In the genomic region with DNA sequence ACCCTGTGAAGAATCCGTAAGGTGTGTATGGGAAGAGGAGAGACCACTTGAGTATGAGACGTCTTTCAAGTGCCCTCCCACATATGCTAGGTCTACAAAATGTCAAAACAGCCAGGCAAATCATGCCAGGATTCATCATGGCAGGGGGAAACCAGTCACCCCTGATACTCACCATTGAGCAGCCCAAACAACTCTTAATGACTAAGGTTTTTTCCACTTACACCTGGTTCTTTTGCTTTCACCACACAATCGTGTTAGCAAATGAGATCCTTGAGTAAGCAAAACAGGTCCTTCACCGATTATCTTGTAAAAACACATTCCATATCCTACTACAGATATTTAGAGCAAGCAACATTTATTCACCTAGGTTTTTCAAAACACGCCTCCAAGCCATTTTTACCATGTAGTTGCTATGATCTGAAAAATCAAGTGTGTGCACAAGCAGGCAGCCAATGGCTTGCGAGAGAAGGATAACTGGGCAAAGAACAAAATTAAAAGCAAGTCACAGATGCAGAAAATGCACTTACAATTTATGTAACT, we compare ENCODE assay signal across 13 cellular contexts.
DNase-seq lines count a peak whose midpoint lies in the region; ATAC-seq, FAIRE-seq and TF ChIP-seq lines count a peak whose summit lies in the region.
"Had no signal": no experiment of that assay in that cellular context is flagged by ENCODE, and none has a peak within 500 bp of the region (broad histone marks: within the 10 kb centered on the region; RNA-seq: fewer than 3 reads in every experiment).

No MANE protein-coding gene starts in this region.

- H3K36me3 ChIP-seq in CD4-positive, CD25-positive, alpha-beta regulatory T cell (ENCODE audit: control insufficient read depth, insufficient read depth, low read length) = no peaks in the 10 kb centered on the region
- H3K36me3 ChIP-seq in GM23338 (ENCODE audit: insufficient read depth) (no peaks in the 10 kb centered on the region), left lung (no peaks in the 10 kb centered on the region)
- H3K36me3 ChIP-seq: SJCRH30 had no signal

- peaks cover 28 to 72% (median 58%) of the 10 kb centered on the region in 4 donors for H3K4me1 Mint-ChIP-seq in CD4-positive, CD25-positive, alpha-beta regulatory T cell
- H3K4me1 Mint-ChIP-seq in GM23338 = peaks cover 4% of the 10 kb centered on the region; the same call in 2 of the 3 replicates
- peaks cover 84% of the 10 kb centered on the region for H3K4me1 Mint-ChIP-seq in activated CD8-positive, alpha-beta T cell treated with anti-CD3 and anti-CD28 coated beads, Interleukin-2, amount 10 ng/mL, durations not matched to agents 7 days and 5 days (ENCODE audit: low read depth)

- no peaks in the 10 kb centered on the region for H3K9me2 ChIP-seq in GM23338 (ENCODE audit: insufficient read depth)

- no peaks in the 10 kb centered on the region for H3K79me2 ChIP-seq in GM23338 (replicated peaks; ENCODE audit: insufficient read depth)

- no peaks in the 10 kb centered on the region for H3K27me3 ChIP-seq in CD4-positive, CD25-positive, alpha-beta regulatory T cell (ENCODE audit: control insufficient read depth, insufficient read depth, low read length)
- no peaks in the 10 kb centered on the region for H3K27me3 ChIP-seq in GM23338 (ENCODE audit: insufficient read depth)
- H3K27me3 ChIP-seq in left lung = no peaks in the 10 kb centered on the region
- H3K27me3 ChIP-seq: SJCRH30 had no signal

- peaks cover 0 to 3% (median 0%) of the 10 kb centered on the region in 7 donors for H3K9me3 Mint-ChIP-seq in CD4-positive, CD25-positive, alpha-beta regulatory T cell
- peaks cover 5% of the 10 kb centered on the region; the same call in 2 of the 3 replicates for H3K9me3 Mint-ChIP-seq in GM23338
- no peaks in the 10 kb centered on the region for H3K9me3 Mint-ChIP-seq in activated CD8-positive, alpha-beta T cell treated with anti-CD3 and anti-CD28 coated beads, Interleukin-2, amount 10 ng/mL, durations not matched to agents 7 days and 5 days (ENCODE audit: insufficient read depth)

- no peak for ATAC-seq in CD4-positive, CD25-positive, alpha-beta regulatory T cell (ENCODE audit: low read depth in 2 of 2)
- no peak for ATAC-seq in GM23338
- ATAC-seq in activated CD8-positive, alpha-beta T cell treated with anti-CD3 and anti-CD28 coated beads, Interleukin-2, amount 10 ng/mL, durations not matched to agents 7 days and 5 days = no peak
- peak; percentile 30 for ATAC-seq in left lung
- no peak for ATAC-seq in GM18873 (IDR thresholded peaks at IDR 0.05; ENCODE audit: low FRiP score, unreplicated experiment)

- intact Hi-C loops in left lung (cut with DNase I) = no loop called here

- H3K36me3 Mint-ChIP-seq in CD4-positive, CD25-positive, alpha-beta regulatory T cell = no peaks in the 10 kb centered on the region
- H3K36me3 Mint-ChIP-seq in GM23338 (ENCODE audit: low read depth) = 0 out of 3 replicates have a peak, but pooled peaks cover 3% of the 10 kb centered on the region
- H3K36me3 Mint-ChIP-seq in activated CD8-positive, alpha-beta T cell treated with anti-CD3 and anti-CD28 coated beads, Interleukin-2, amount 10 ng/mL, durations not matched to agents 7 days and 5 days (ENCODE audit: low read depth) = peaks cover 15% of the 10 kb centered on the region

- no peak for FAIRE-seq in frontal cortex (lab: Jason Lieb, UNC)
- FAIRE-seq: endothelial cell of umbilical vein had no signal

- no peaks in the 10 kb centered on the region for H4K20me1 ChIP-seq in GM23338 (replicated peaks; ENCODE audit: insufficient read depth)

- CTCF ChIA-PET in activated CD8-positive, alpha-beta T cell treated with anti-CD3 and anti-CD28 coated beads, Interleukin-2, amount 10 ng/mL, durations not matched to agents 7 days and 5 days (lab: Charles Lee) = interaction anchor here (0.5 to 4.6 kb wide), 10 partner anchors 10 to 979 kb away, joined by 3 to 56 read pairs (median 11); a partner anchor contains a TSS

- no peaks in the 10 kb centered on the region for H3K27me3 Mint-ChIP-seq in CD4-positive, CD25-positive, alpha-beta regulatory T cell
- H3K27me3 Mint-ChIP-seq in GM23338 (ENCODE audit: insufficient read depth, low read depth, poor library complexity) = peaks cover 4% of the 10 kb centered on the region
- no peaks in the 10 kb centered on the region for H3K27me3 Mint-ChIP-seq in activated CD8-positive, alpha-beta T cell treated with anti-CD3 and anti-CD28 coated beads, Interleukin-2, amount 10 ng/mL, durations not matched to agents 7 days and 5 days (ENCODE audit: low read depth)

- H3K9me3 ChIP-seq in CD4-positive, CD25-positive, alpha-beta regulatory T cell (ENCODE audit: control insufficient read depth in 2 of 2, low read length in 2 of 2) = no peaks in the 10 kb centered on the region
- H3K9me3 ChIP-seq in left lung = peaks cover 0 to 5% of the 10 kb centered on the region in 2 donors
- H3K9me3 ChIP-seq: SJCRH30 had no signal

- H2AFZ ChIP-seq in GM23338 = peak overlapping the region; percentile 1; the same call in 1 of the 2 replicates

- DNase-seq in CD4-positive, CD25-positive, alpha-beta regulatory T cell = peak in 1 of 3 donors; percentile 54
- DNase-seq in GM23338 (ENCODE audit: low spot score) (no peak), left lung (no peak), NCI-H2196 (lab: John Stamatoyannopoulos, UW; ENCODE audit: unreplicated experiment) (no peak), frontal cortex (ENCODE audit: low spot score in 2 of 2) (no peak), middle frontal gyrus (ENCODE audit: extremely low spot score, low spot score) (no peak)
- no peak for DNase-seq in activated CD8-positive, alpha-beta T cell treated with anti-CD3 and anti-CD28 coated beads, Interleukin-2, amount 10 ng/mL, durations not matched to agents 7 days and 5 days
- DNase-seq: cerebellar nuclear complex, head of caudate nucleus, NCI-H2029 treated with DMSO at 0.1 percent for 48 hours, SJCRH30 had no signal

- POLR2A ChIA-PET in activated CD8-positive, alpha-beta T cell treated with anti-CD3 and anti-CD28 coated beads, Interleukin-2, amount 10 ng/mL, durations not matched to agents 7 days and 5 days (lab: Charles Lee) = interaction anchor here (1.2 to 4.6 kb wide), 3 partner anchors 178 to 236 kb away, joined by 6 to 59 read pairs (median 8); a partner anchor contains a TSS

- H3K4me1 ChIP-seq in CD4-positive, CD25-positive, alpha-beta regulatory T cell (ENCODE audit: control insufficient read depth, insufficient read depth, low read length, poor library complexity, severe bottlenecking) = peaks cover 62% of the 10 kb centered on the region
- H3K4me1 ChIP-seq in GM23338 (ENCODE audit: insufficient read depth) = no peaks in the 10 kb centered on the region
- peaks cover 0 to 10% of the 10 kb centered on the region in 2 donors for H3K4me1 ChIP-seq in left lung
- H3K4me1 ChIP-seq: SJCRH30 had no signal

- H3K27ac ChIP-seq in CD4-positive, CD25-positive, alpha-beta regulatory T cell (ENCODE audit: insufficient read depth, low read length, poor library complexity, severe bottlenecking) = no peak overlapping the region
- H3K27ac ChIP-seq in GM23338 (ENCODE audit: low read depth) = no peak overlapping the region
- no peak overlapping the region for H3K27ac ChIP-seq in left lung
- H3K27ac ChIP-seq: SJCRH30 had no signal

- peak overlapping the region; percentile 3 to 88 (median 84) for H3K27ac Mint-ChIP-seq in CD4-positive, CD25-positive, alpha-beta regulatory T cell
- H3K27ac Mint-ChIP-seq in GM23338 = no peak overlapping the region
- H3K27ac Mint-ChIP-seq in activated CD8-positive, alpha-beta T cell treated with anti-CD3 and anti-CD28 coated beads, Interleukin-2, amount 10 ng/mL, durations not matched to agents 7 days and 5 days = peak overlapping the region; percentile 93

- H3K4me3 ChIP-seq in CD4-positive, CD25-positive, alpha-beta regulatory T cell (ENCODE audit: low read depth, low read length) = peak overlapping the region; percentile 82
- no peak overlapping the region for H3K4me3 ChIP-seq in GM23338
- H3K4me3 ChIP-seq in left lung = no peak overlapping the region
- H3K4me3 ChIP-seq: SJCRH30 had no signal

- H3K4me3 Mint-ChIP-seq in CD4-positive, CD25-positive, alpha-beta regulatory T cell = peak overlapping the region in 1 of 4 donors; percentile 75
- H3K4me3 Mint-ChIP-seq in GM23338 = no peak overlapping the region
- no peak overlapping the region for H3K4me3 Mint-ChIP-seq in activated CD8-positive, alpha-beta T cell treated with anti-CD3 and anti-CD28 coated beads, Interleukin-2, amount 10 ng/mL, durations not matched to agents 7 days and 5 days

- TF ChIP-seq CTCF in GM23338 (conservative IDR thresholded peaks at IDR 0.05; ENCODE audit: low read depth in 2 of 2) (no peak), left lung (IDR thresholded peaks at IDR 0.05) (no peak)

- no peaks in the 10 kb centered on the region for H3F3A ChIP-seq in GM23338 (replicated peaks; ENCODE audit: low read depth)

- no peak overlapping the region for H3K4me2 ChIP-seq in GM23338

TF ChIP-seq in GM23338, 12 proteins besides CTCF, POLR2A, EP300 and RAD21 (continues in another document):
- TF ChIP-seq POLR2AphosphoS5 (IDR thresholded peaks at IDR 0.05; ENCODE audit: low read depth) = no peak
- TF ChIP-seq EZH2 (IDR thresholded peaks at IDR 0.05; ENCODE audit: low read depth, unreplicated experiment) = no peak
- no peak for TF ChIP-seq ZNF331 (CRISPR knock-in tag; IDR thresholded peaks at IDR 0.05; ENCODE audit: low read depth)
